Comparison of ENCODE assay signal across 12 cellular contexts in genomic region chr4:125736057-125736456, GRCh38.
DNase-seq lines count a peak whose midpoint lies in the region; ATAC-seq and TF ChIP-seq lines count a peak whose summit lies in the region.
"Had no signal": no experiment of that assay in that cellular context is flagged by ENCODE, and none has a peak within 500 bp of the region (broad histone marks: within the 10 kb centered on the region; RNA-seq: fewer than 3 reads in every experiment).

No MANE protein-coding gene starts in this region.

- POLR2A ChIA-PET in naive thymus-derived CD8-positive, alpha-beta T cell (lab: Charles Lee): no interaction called here

- H3K36me3 ChIP-seq in HUES6 (ENCODE audit: control insufficient read depth, insufficient read depth, low read length) (no peaks in the 10 kb centered on the region), iPS-20b (ENCODE audit: insufficient read depth, low read depth, low read length) (no peaks in the 10 kb centered on the region), Peyer's patch (no peaks in the 10 kb centered on the region)
- H3K36me3 ChIP-seq: spleen had no signal

- H3K4me1 ChIP-seq in HUES6 (ENCODE audit: control insufficient read depth, insufficient read depth, low read length): peaks cover 31% of the 10 kb centered on the region
- H3K4me1 ChIP-seq in iPS-20b (ENCODE audit: insufficient read depth, low read length): peaks cover 30% of the 10 kb centered on the region
- no peaks in the 10 kb centered on the region for H3K4me1 ChIP-seq in Peyer's patch

- no peaks in the 10 kb centered on the region for H3K4me1 Mint-ChIP-seq in naive thymus-derived CD8-positive, alpha-beta T cell

- DNase-seq in AG09319 (ENCODE audit: extremely low read depth, low read depth) (no peak), astrocyte of the hippocampus (ENCODE audit: low read depth, low spot score) (peak; percentile 41), omental fat pad (ENCODE audit: low spot score) (no peak), Peyer's patch (no peak)
- no peak for DNase-seq in naive thymus-derived CD8-positive, alpha-beta T cell
- DNase-seq: DMS153, NCI-H1048, spleen had no signal

- no peaks in the 10 kb centered on the region for H3K27me3 ChIP-seq in HUES6 (ENCODE audit: control insufficient read depth, insufficient read depth, low read length)
- H3K27me3 ChIP-seq in iPS-20b (ENCODE audit: insufficient read depth, low read length): no peaks in the 10 kb centered on the region
- no peaks in the 10 kb centered on the region for H3K27me3 ChIP-seq in Peyer's patch
- H3K27me3 ChIP-seq: spleen had no signal

- no peak overlapping the region for H3K4me3 ChIP-seq in HUES6 (ENCODE audit: low read depth, low read length)
- no peak overlapping the region for H3K4me3 ChIP-seq in iPS-20b (ENCODE audit: low read length)
- no peak overlapping the region for H3K4me3 ChIP-seq in Peyer's patch
- H3K4me3 ChIP-seq: spleen had no signal

- no peaks in the 10 kb centered on the region for H3K36me3 Mint-ChIP-seq in naive thymus-derived CD8-positive, alpha-beta T cell

- H3K9ac ChIP-seq in HUES6 (ENCODE audit: low read length) (no peak overlapping the region), iPS-20b (ENCODE audit: low read depth, low read length) (peak overlapping the region; percentile 50; the same call in 1 of the 2 replicates)

- peak overlapping the region; percentile 72; the same call in 1 of the 2 replicates for H3K27ac ChIP-seq in HUES6 (ENCODE audit: low read depth, low read length)
- no peak overlapping the region for H3K27ac ChIP-seq in iPS-20b (ENCODE audit: low read length)
- H3K27ac ChIP-seq in Peyer's patch: no peak overlapping the region

- H3K27me3 Mint-ChIP-seq in naive thymus-derived CD8-positive, alpha-beta T cell: peaks cover 0 to 5% (median 0%) of the 10 kb centered on the region in 5 donors

- TF ChIP-seq POLR2A in Peyer's patch (IDR thresholded peaks at IDR 0.05): no peak

- TF ChIP-seq CTCF in AG09319 (IDR thresholded peaks at IDR 0.05; ENCODE audit: low read depth, low read length): peak; percentile 8; the same call in 1 of the 2 replicates
- no peak for TF ChIP-seq CTCF in omental fat pad (IDR thresholded peaks at IDR 0.05)
- TF ChIP-seq CTCF in Peyer's patch (IDR thresholded peaks at IDR 0.05): no peak

- H3K9me3 Mint-ChIP-seq in naive thymus-derived CD8-positive, alpha-beta T cell: peaks cover 0 to 13% (median 0%) of the 10 kb centered on the region in 9 donors

- no peak overlapping the region for H3K27ac Mint-ChIP-seq in naive thymus-derived CD8-positive, alpha-beta T cell

- no peaks in the 10 kb centered on the region for H3K9me3 ChIP-seq in HUES6 (ENCODE audit: control insufficient read depth, insufficient read depth, low read depth, low read length)
- no peaks in the 10 kb centered on the region for H3K9me3 ChIP-seq in iPS-20b (ENCODE audit: insufficient read depth, low read depth, low read length)
- H3K9me3 ChIP-seq in Peyer's patch: no peaks in the 10 kb centered on the region
- H3K9me3 ChIP-seq: spleen had no signal

- ATAC-seq in naive thymus-derived CD8-positive, alpha-beta T cell: no peak
- ATAC-seq in omental fat pad (ENCODE audit: low FRiP score) (no peak), GM21526 (IDR thresholded peaks at IDR 0.05; ENCODE audit: low FRiP score, unreplicated experiment) (no peak)
- ATAC-seq: Right ventricle myocardium inferior had no signal

- H3K4me3 Mint-ChIP-seq in naive thymus-derived CD8-positive, alpha-beta T cell: no peak overlapping the region
